ENCODE assay signal across 1 cellular context in the genomic region with DNA sequence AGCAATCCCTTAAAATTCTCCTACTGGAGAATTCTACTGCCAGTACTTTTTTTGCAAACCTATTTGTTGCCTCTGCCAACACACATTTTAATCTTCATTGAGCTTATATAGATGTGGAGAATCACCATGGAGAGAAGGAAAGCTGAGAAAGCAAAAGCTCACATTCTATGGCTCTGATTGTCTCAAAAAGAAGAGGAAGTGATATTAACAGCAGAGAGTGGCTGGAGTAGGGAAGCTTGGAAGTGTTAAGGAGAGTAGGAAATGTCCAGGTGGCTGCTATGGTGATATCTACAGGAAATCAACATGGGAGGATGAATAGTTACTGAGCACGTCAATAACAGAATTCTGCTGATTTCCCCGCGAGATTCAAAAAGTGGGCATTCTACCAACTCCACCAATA.
TF ChIP-seq lines count a peak whose summit lies in the region.

No MANE protein-coding gene starts in this region.

TF ChIP-seq in GM23338, 12 proteins besides CTCF, POLR2A, EP300 and RAD21 (continued from another document):
- TF ChIP-seq, protein P1, sequence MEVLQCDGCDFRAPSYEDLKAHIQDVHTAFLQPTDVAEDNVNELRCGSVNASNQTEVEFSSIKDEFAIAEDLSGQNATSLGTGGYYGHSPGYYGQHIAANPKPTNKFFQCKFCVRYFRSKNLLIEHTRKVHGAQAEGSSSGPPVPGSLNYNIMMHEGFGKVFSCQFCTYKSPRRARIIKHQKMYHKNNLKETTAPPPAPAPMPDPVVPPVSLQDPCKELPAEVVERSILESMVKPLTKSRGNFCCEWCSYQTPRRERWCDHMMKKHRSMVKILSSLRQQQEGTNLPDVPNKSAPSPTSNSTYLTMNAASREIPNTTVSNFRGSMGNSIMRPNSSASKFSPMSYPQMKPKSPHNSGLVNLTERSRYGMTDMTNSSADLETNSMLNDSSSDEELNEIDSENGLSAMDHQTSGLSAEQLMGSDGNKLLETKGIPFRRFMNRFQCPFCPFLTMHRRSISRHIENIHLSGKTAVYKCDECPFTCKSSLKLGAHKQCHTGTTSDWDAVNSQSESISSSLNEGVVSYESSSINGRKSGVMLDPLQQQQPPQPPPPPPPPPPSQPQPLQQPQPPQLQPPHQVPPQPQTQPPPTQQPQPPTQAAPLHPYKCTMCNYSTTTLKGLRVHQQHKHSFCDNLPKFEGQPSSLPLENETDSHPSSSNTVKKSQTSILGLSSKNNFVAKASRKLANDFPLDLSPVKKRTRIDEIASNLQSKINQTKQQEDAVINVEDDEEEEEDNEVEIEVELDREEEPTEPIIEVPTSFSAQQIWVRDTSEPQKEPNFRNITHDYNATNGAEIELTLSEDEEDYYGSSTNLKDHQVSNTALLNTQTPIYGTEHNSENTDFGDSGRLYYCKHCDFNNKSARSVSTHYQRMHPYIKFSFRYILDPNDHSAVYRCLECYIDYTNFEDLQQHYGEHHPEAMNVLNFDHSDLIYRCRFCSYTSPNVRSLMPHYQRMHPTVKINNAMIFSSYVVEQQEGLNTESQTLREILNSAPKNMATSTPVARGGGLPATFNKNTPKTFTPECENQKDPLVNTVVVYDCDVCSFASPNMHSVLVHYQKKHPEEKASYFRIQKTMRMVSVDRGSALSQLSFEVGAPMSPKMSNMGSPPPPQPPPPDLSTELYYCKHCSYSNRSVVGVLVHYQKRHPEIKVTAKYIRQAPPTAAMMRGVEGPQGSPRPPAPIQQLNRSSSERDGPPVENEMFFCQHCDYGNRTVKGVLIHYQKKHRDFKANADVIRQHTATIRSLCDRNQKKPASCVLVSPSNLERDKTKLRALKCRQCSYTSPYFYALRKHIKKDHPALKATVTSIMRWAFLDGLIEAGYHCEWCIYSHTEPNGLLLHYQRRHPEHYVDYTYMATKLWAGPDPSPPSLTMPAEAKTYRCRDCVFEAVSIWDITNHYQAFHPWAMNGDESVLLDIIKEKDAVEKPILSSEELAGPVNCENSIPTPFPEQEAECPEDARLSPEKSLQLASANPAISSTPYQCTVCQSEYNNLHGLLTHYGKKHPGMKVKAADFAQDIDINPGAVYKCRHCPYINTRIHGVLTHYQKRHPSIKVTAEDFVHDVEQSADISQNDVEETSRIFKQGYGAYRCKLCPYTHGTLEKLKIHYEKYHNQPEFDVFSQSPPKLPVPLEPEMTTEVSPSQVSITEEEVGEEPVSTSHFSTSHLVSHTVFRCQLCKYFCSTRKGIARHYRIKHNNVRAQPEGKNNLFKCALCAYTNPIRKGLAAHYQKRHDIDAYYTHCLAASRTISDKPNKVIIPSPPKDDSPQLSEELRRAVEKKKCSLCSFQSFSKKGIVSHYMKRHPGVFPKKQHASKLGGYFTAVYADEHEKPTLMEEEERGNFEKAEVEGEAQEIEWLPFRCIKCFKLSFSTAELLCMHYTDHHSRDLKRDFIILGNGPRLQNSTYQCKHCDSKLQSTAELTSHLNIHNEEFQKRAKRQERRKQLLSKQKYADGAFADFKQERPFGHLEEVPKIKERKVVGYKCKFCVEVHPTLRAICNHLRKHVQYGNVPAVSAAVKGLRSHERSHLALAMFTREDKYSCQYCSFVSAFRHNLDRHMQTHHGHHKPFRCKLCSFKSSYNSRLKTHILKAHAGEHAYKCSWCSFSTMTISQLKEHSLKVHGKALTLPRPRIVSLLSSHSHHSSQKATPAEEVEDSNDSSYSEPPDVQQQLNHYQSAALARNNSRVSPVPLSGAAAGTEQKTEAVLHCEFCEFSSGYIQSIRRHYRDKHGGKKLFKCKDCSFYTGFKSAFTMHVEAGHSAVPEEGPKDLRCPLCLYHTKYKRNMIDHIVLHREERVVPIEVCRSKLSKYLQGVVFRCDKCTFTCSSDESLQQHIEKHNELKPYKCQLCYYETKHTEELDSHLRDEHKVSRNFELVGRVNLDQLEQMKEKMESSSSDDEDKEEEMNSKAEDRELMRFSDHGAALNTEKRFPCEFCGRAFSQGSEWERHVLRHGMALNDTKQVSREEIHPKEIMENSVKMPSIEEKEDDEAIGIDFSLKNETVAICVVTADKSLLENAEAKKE (CRISPR knock-in tag; IDR thresholded peaks at IDR 0.05): no peak
- TF ChIP-seq EZH2 (IDR thresholded peaks at IDR 0.05; ENCODE audit: low read depth, unreplicated experiment): no peak
- TF ChIP-seq ZNF331 (CRISPR knock-in tag; IDR thresholded peaks at IDR 0.05; ENCODE audit: low read depth): no peak
- TF ChIP-seq, protein P2, sequence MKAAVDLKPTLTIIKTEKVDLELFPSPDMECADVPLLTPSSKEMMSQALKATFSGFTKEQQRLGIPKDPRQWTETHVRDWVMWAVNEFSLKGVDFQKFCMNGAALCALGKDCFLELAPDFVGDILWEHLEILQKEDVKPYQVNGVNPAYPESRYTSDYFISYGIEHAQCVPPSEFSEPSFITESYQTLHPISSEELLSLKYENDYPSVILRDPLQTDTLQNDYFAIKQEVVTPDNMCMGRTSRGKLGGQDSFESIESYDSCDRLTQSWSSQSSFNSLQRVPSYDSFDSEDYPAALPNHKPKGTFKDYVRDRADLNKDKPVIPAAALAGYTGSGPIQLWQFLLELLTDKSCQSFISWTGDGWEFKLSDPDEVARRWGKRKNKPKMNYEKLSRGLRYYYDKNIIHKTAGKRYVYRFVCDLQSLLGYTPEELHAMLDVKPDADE (IDR thresholded peaks at IDR 0.05): no peak
- TF ChIP-seq CREB1 (CRISPR knock-in tag; IDR thresholded peaks at IDR 0.05; ENCODE audit: low read depth): no peak
- no peak for TF ChIP-seq POLR2AphosphoS5 (IDR thresholded peaks at IDR 0.05; ENCODE audit: low read depth)
- no peak for TF ChIP-seq NANOG (IDR thresholded peaks at IDR 0.05; ENCODE audit: borderline replicate concordance)
- no peak for TF ChIP-seq STAT1 (IDR thresholded peaks at IDR 0.05; ENCODE audit: unreplicated experiment)
- no peak for TF ChIP-seq ZNF114 (CRISPR knock-in tag; IDR thresholded peaks at IDR 0.05)
- TF ChIP-seq JUNB (IDR thresholded peaks at IDR 0.05; ENCODE audit: unreplicated experiment): no peak
